24 cellular contexts compared by ENCODE assay signal in genomic region chr11:31767066-31767465, GRCh38. TPM values are rescaled to one million over a fixed set of nuclear protein-coding genes. Genes with fewer than 3 reads are reported as not detected.
DNase-seq lines count a peak whose midpoint lies in the region; ATAC-seq and TF ChIP-seq lines count a peak whose summit lies in the region.
"Had no signal": no experiment of that assay in that cellular context is flagged by ENCODE, and none has a peak within 500 bp of the region (broad histone marks: within the 10 kb centered on the region; RNA-seq: fewer than 3 reads in every experiment).

No MANE protein-coding gene starts in this region.

- H3K27me3 ChIP-seq in GM23338 (ENCODE audit: insufficient read depth) (no peaks in the 10 kb centered on the region), dorsolateral prefrontal cortex (no peaks in the 10 kb centered on the region), ascending aorta (no peaks in the 10 kb centered on the region)
- H3K27me3 ChIP-seq: BE2C, BLaER1 had no signal

- ATAC-seq in GM23338 (no peak), HG03432 (IDR thresholded peaks at IDR 0.05; ENCODE audit: unreplicated experiment) (no peak)

- no peak overlapping the region for H3K4me3 ChIP-seq in GM23338
- H3K4me3 ChIP-seq in dorsolateral prefrontal cortex: peak overlapping the region in 7 of 59 donors; percentile 0 to 27 (median 13)
- no peak overlapping the region for H3K4me3 ChIP-seq in ascending aorta
- H3K4me3 ChIP-seq: BLaER1 had no signal

- H3K4me1 ChIP-seq in GM23338 (ENCODE audit: insufficient read depth) (peaks cover 10% of the 10 kb centered on the region; the same call in 1 of the 2 replicates), ascending aorta (no peaks in the 10 kb centered on the region)
- H3K4me1 ChIP-seq: BE2C, BLaER1 had no signal

- H3K36me3 Mint-ChIP-seq in GM23338 (ENCODE audit: low read depth): no peaks in the 10 kb centered on the region
- H3K36me3 Mint-ChIP-seq: CD14-positive monocyte had no signal

- no peak overlapping the region for H2AFZ ChIP-seq in GM23338

- TF ChIP-seq CTCF in GM23338 (conservative IDR thresholded peaks at IDR 0.05; ENCODE audit: low read depth in 2 of 2) (no peak), dorsolateral prefrontal cortex (IDR thresholded peaks at IDR 0.05 in 54 of 56, conservative IDR thresholded peaks at IDR 0.05 in 2 of 56; ENCODE audit: low read depth in 1 of 56, partially characterized antibody in 56 of 56) (no peak), ascending aorta (IDR thresholded peaks at IDR 0.05) (no peak)

- H3K9me3 Mint-ChIP-seq in GM23338: no peaks in the 10 kb centered on the region
- H3K9me3 Mint-ChIP-seq: CD14-positive monocyte; CD4-positive, alpha-beta memory T cell; CD8-positive, alpha-beta memory T cell had no signal

- H3K36me3 ChIP-seq in GM23338 (ENCODE audit: insufficient read depth) (no peaks in the 10 kb centered on the region), ascending aorta (no peaks in the 10 kb centered on the region)
- H3K36me3 ChIP-seq: BE2C, BLaER1 had no signal

- no peaks in the 10 kb centered on the region for H3K9me3 ChIP-seq in ascending aorta
- H3K9me3 ChIP-seq: BE2C, BLaER1 had no signal

- H3K27ac ChIP-seq in GM23338 (ENCODE audit: low read depth) (no peak overlapping the region), caudate nucleus (ENCODE audit: low read depth, low read length) (peak overlapping the region; percentile 74), dorsolateral prefrontal cortex (peak overlapping the region in 32 of 59 donors; percentile 7 to 83 (median 46)), ascending aorta (no peak overlapping the region)
- H3K27ac ChIP-seq: BLaER1 had no signal

- H3K4me2 ChIP-seq in GM23338: no peak overlapping the region
- H3K4me2 ChIP-seq: BLaER1 had no signal

- intact Hi-C loops in dorsolateral prefrontal cortex (cut with DNase I) (no loop called here), ascending aorta (cut with DNase I) (no loop called here)

- H3F3A ChIP-seq in GM23338 (replicated peaks; ENCODE audit: low read depth): no peaks in the 10 kb centered on the region

- H3K79me2 ChIP-seq in GM23338 (replicated peaks; ENCODE audit: insufficient read depth): no peaks in the 10 kb centered on the region

- H3K4me3 Mint-ChIP-seq in GM23338: no peak overlapping the region
- H3K4me3 Mint-ChIP-seq: CD14-positive monocyte; CD4-positive, alpha-beta memory T cell; CD4-positive, CD25-positive, alpha-beta regulatory T cell; CD8-positive, alpha-beta memory T cell had no signal

- H3K4me1 Mint-ChIP-seq in GM23338: peaks cover 28% of the 10 kb centered on the region
- H3K4me1 Mint-ChIP-seq: CD14-positive monocyte; CD4-positive, alpha-beta memory T cell; CD8-positive, alpha-beta memory T cell had no signal

- DNase-seq in GM23338 (ENCODE audit: low spot score) (peak; percentile 11), caudate nucleus (lab: John Stamatoyannopoulos, UW) (no peak), dorsolateral prefrontal cortex (no peak), NCI-H524 treated with DMSO at 0.1 percent for 48 hours (lab: John Stamatoyannopoulos, UW) (no peak), ascending aorta (ENCODE audit: low spot score in 2 of 2) (no peak), NCI-H2227 treated with DMSO at 0.1 percent for 48 hours (lab: John Stamatoyannopoulos, UW) (no peak)
- DNase-seq: 8988T; ACHN; BE2C; CD4-positive, alpha-beta memory T cell; CD4-positive, CD25-positive, alpha-beta regulatory T cell; CD8-positive, alpha-beta memory T cell; COR-L47; DMS 273 treated with DMSO at 0.1 percent for 48 hours; DMS153; DMS53; DMS79; DND-41; EL; GF-D8 had no signal

- H3K9me2 ChIP-seq in GM23338 (ENCODE audit: insufficient read depth): no peaks in the 10 kb centered on the region

- no peaks in the 10 kb centered on the region for H4K20me1 ChIP-seq in GM23338 (replicated peaks; ENCODE audit: insufficient read depth)
- H4K20me1 ChIP-seq: BLaER1 had no signal

- H3K27me3 Mint-ChIP-seq in GM23338 (ENCODE audit: insufficient read depth, low read depth, poor library complexity): no peaks in the 10 kb centered on the region
- H3K27me3 Mint-ChIP-seq: CD4-positive, alpha-beta memory T cell; CD4-positive, CD25-positive, alpha-beta regulatory T cell; CD8-positive, alpha-beta memory T cell had no signal

- H3K27ac Mint-ChIP-seq in GM23338: no peak overlapping the region
- H3K27ac Mint-ChIP-seq: CD14-positive monocyte; CD4-positive, alpha-beta memory T cell; CD4-positive, CD25-positive, alpha-beta regulatory T cell; CD8-positive, alpha-beta memory T cell had no signal

TF ChIP-seq in GM23338, 12 proteins besides CTCF, POLR2A, EP300 and RAD21:
- TF ChIP-seq ZNF331 (CRISPR knock-in tag; IDR thresholded peaks at IDR 0.05; ENCODE audit: low read depth) (no peak), STAT1 (IDR thresholded peaks at IDR 0.05; ENCODE audit: unreplicated experiment) (no peak), NANOG (IDR thresholded peaks at IDR 0.05; ENCODE audit: borderline replicate concordance) (no peak), ZNF114 (CRISPR knock-in tag; IDR thresholded peaks at IDR 0.05) (no peak), POLR2AphosphoS5 (IDR thresholded peaks at IDR 0.05; ENCODE audit: low read depth) (no peak), ETS1 (IDR thresholded peaks at IDR 0.05) (no peak)
TF ChIP-seq in GM23338: peak in this region for 0.

RNA-seq across cellular contexts. Expression of gene PAX6, which starts 44.1 kb away (rescaled TPM):
- total RNA-seq in GM23338 (2014; rRNA removed; shearing (Covaris generic)): 0.17 and 1.0 TPM in 2 replicates
- polyA plus RNA-seq in GM23338 (2016; fragmentation: Nextera tagmentation; extraction: Ambion mirVana): 0.24 and 0.45 TPM in 2 replicates
- total RNA-seq in dorsolateral prefrontal cortex (100 to 1,000 TPM in 1 of 120 experiments, 10 to 100 TPM in 119; 12.4 to 107 (median 33.7) TPM), ascending aorta (not detected)
- total RNA-seq: CD4-positive, alpha-beta memory T cell; CD4-positive, CD25-positive, alpha-beta regulatory T cell; CD8-positive, alpha-beta memory T cell had no signal
- polyA plus RNA-seq: AG04450; CD14-positive monocyte; CD4-positive, CD25-positive, alpha-beta regulatory T cell; CD8-positive, alpha-beta memory T cell had no signal

Comparison
In these comparisons a context has a peak if more than half of its experiments do, and no peak if none do; other contexts are left out.
1. H3K27ac ChIP-seq: peak in caudate nucleus (single experiment) and dorsolateral prefrontal cortex (32 of 59); none in GM23338 (single experiment) and ascending aorta (0 of 2).